20 cellular contexts compared by ENCODE assay signal in the genomic region with DNA sequence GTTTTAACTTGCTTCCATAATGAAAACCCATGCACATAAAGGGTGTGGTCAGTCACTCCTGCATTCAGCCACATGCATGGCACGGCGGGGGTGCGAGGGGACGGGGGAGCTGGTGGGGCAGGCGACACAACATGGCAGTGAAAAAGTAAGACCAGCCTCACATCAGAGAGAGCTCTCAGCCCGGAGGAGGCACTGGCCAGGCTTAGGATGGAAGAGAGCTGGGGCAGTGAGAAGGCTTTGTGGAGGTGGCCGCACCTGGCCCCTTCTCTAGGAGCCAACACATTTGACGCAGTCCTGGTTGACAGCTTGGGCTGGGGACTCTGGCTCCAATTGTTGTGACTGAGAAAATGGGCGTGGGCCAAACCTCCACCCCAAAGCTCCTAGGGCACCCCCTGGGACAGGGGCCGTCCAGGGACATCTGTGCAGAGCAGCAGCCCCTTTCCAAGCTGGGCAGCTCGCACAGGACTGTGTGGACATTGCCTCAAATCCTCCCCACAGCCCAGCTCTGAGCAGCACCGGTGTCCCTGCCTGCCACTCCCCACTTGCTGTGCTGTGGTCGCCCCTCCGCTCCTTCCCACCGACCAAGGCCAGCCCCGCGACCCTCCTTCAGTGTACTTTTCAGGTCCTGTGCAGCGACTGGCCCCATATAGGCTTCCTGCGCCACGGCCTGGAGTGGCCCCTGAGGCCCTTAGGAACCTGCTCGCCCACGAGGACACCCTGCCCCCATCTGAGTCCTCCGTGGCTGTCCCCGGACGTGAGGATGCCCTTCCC.
"Had no signal": no experiment of that assay in that cellular context is flagged by ENCODE, and none has a peak within 500 bp of the region (broad histone marks: within the 10 kb centered on the region; RNA-seq: fewer than 3 reads in every experiment).

No MANE protein-coding gene starts in this region.

- H3K27ac Mint-ChIP-seq: dendritic cell treated with granulocyte-macrophage colony-stimulating factor and Interleukin-4, amounts not matched to agents 40 ng/mL and 50 ng/mL, for 4 days; effector memory CD8-positive, alpha-beta T cell; naive thymus-derived CD4-positive, alpha-beta T cell; stimulated activated effector memory CD8-positive, alpha-beta T cell treated with anti-CD3 and anti-CD28 coated beads, Interleukin-12 subunit alpha, Interleukin-12 subunit beta, amount 100 ng/mL, for 72 hours had no signal

- ATAC-seq: effector memory CD8-positive, alpha-beta T cell; gastroesophageal sphincter; stimulated activated effector memory CD8-positive, alpha-beta T cell treated with anti-CD3 and anti-CD28 coated beads, Interleukin-12 subunit alpha, Interleukin-12 subunit beta, amount 100 ng/mL, for 72 hours; stimulated activated naive CD8-positive, alpha-beta T cell treated with anti-CD3 and anti-CD28 coated beads, Interleukin-15, Interleukin-2, amounts not matched to agents 100 U/mL and 50 U/mL, for 24 hours had no signal

- H3K4me2 ChIP-seq: smooth muscle cell had no signal

- H3K4me1 ChIP-seq: gastroesophageal sphincter, tibial artery had no signal

- H3K27me3 ChIP-seq: right atrium auricular region had no signal

- H3K36me3 ChIP-seq: esophagus squamous epithelium, gastroesophageal sphincter, left ventricle myocardium inferior, neutrophil, right atrium auricular region, tibial artery had no signal

- H3K4me1 Mint-ChIP-seq: central memory CD8-positive, alpha-beta T cell had no signal

- H3K36me3 Mint-ChIP-seq: naive thymus-derived CD4-positive, alpha-beta T cell; stimulated activated effector memory CD8-positive, alpha-beta T cell treated with anti-CD3 and anti-CD28 coated beads, Interleukin-12 subunit alpha, Interleukin-12 subunit beta, amount 100 ng/mL, for 72 hours had no signal

- H3K9me3 ChIP-seq: esophagus squamous epithelium, gastroesophageal sphincter, left ventricle myocardium inferior, neutrophil, right atrium auricular region, tibial artery had no signal

- H3K4me3 Mint-ChIP-seq: central memory CD8-positive, alpha-beta T cell; dendritic cell treated with granulocyte-macrophage colony-stimulating factor and Interleukin-4, amounts not matched to agents 40 ng/mL and 50 ng/mL, for 4 days; effector memory CD8-positive, alpha-beta T cell; naive thymus-derived CD4-positive, alpha-beta T cell; nephron progenitor cell; stimulated activated effector memory CD8-positive, alpha-beta T cell treated with anti-CD3 and anti-CD28 coated beads, Interleukin-12 subunit alpha, Interleukin-12 subunit beta, amount 100 ng/mL, for 72 hours had no signal

- H3K4me3 ChIP-seq: esophagus squamous epithelium, gastroesophageal sphincter, left ventricle myocardium inferior, right atrium auricular region, smooth muscle cell, tibial artery had no signal

- H3K9me3 Mint-ChIP-seq: central memory CD8-positive, alpha-beta T cell; dendritic cell treated with granulocyte-macrophage colony-stimulating factor and Interleukin-4, amounts not matched to agents 40 ng/mL and 50 ng/mL, for 4 days; effector memory CD8-positive, alpha-beta T cell; naive thymus-derived CD4-positive, alpha-beta T cell; nephron progenitor cell; stimulated activated effector memory CD8-positive, alpha-beta T cell treated with anti-CD3 and anti-CD28 coated beads, Interleukin-12 subunit alpha, Interleukin-12 subunit beta, amount 100 ng/mL, for 72 hours had no signal

- DNase-seq: effector memory CD8-positive, alpha-beta T cell; esophagus squamous epithelium; foreskin fibroblast; glutamatergic neuron; islet precursor cell; left ventricle myocardium inferior; mesendoderm; naive thymus-derived CD4-positive, alpha-beta T cell; nephron progenitor cell; stimulated activated CD4-positive, alpha-beta T cell treated with anti-CD3 and anti-CD28 coated beads, Interleukin-4, amount 100 ng/mL, for 1 hour; stimulated activated CD8-positive, alpha-beta memory T cell treated with anti-CD3 and anti-CD28 coated beads, Interleukin-4, amount 100 ng/mL, for 48 hours; stimulated activated naive CD8-positive, alpha-beta T cell treated with anti-CD3 and anti-CD28 coated beads, Interleukin-15, Interleukin-2, amounts not matched to agents 100 U/mL and 50 U/mL, for 24 hours; tibial artery had no signal

- H3K27ac ChIP-seq: esophagus squamous epithelium, gastroesophageal sphincter, left ventricle myocardium inferior, neutrophil, right atrium auricular region, tibial artery had no signal
